ENCODE assay signal across 8 cellular contexts in genomic region chr5:132227485-132228240, GRCh38. TPM values are rescaled to one million over a fixed set of nuclear protein-coding genes. Genes with fewer than 3 reads are reported as not detected.
DNase-seq lines count a peak whose midpoint lies in the region; ATAC-seq, FAIRE-seq and TF ChIP-seq lines count a peak whose summit lies in the region.

TSS of gene P4HA2 (minus strand) at chr5:132227853. CDS start at chr5:132218626, 9,227 bp downstream.

- H3K27ac ChIP-seq in astrocyte (ENCODE audit: low read depth, low read length) (peak within 1 kb of the TSS; percentile 71), right atrium auricular region (peak within 1 kb of the TSS; percentile 91 to 98)

- TF ChIP-seq CTCF in astrocyte (IDR thresholded peaks at IDR 0.05; ENCODE audit: insufficient read depth, low read depth, low read length): no peak
- no peak for TF ChIP-seq CTCF in right atrium auricular region (IDR thresholded peaks at IDR 0.05)

- H3K27me3 ChIP-seq in astrocyte (ENCODE audit: insufficient read depth, low read length) (no peaks in the 10 kb centered on the region), right atrium auricular region (no peaks in the 10 kb centered on the region)

- peak within 1 kb of the TSS; percentile 86 for H3K27ac Mint-ChIP-seq in astrocyte (ENCODE audit: unreplicated experiment)

- H3K4me3 ChIP-seq in astrocyte (ENCODE audit: insufficient read depth, low read depth, low read length): peak within 1 kb of the TSS; percentile 74
- peak within 1 kb of the TSS; percentile 77 to 80 for H3K4me3 ChIP-seq in right atrium auricular region

- peaks cover 43% of the 10 kb centered on the region for H3K79me2 ChIP-seq in astrocyte (ENCODE audit: insufficient read depth, low read length)

- no peaks in the 10 kb centered on the region for H3K9me3 ChIP-seq in astrocyte (ENCODE audit: insufficient read depth, low read depth, low read length)
- no peaks in the 10 kb centered on the region for H3K9me3 ChIP-seq in right atrium auricular region

- peaks cover 31% of the 10 kb centered on the region for H3K4me1 Mint-ChIP-seq in astrocyte (ENCODE audit: low read depth, unreplicated experiment)

- FAIRE-seq in astrocyte (lab: Jason Lieb, UNC): no peak

- H3K36me3 ChIP-seq in astrocyte (ENCODE audit: insufficient read depth, low read length) (no peaks in the 10 kb centered on the region), right atrium auricular region (no peaks in the 10 kb centered on the region)

- peak; percentile 95 for ATAC-seq in GM21390 (IDR thresholded peaks at IDR 0.05; ENCODE audit: unreplicated experiment)

- peak within 1 kb of the TSS; percentile 99 for H3K4me2 ChIP-seq in astrocyte (ENCODE audit: low read length)

- H3K4me1 ChIP-seq in astrocyte (ENCODE audit: insufficient read depth, low read length) (peaks cover 32% of the 10 kb centered on the region), right atrium auricular region (peaks cover 0 to 54% of the 10 kb centered on the region in 2 donors)

- peaks cover 24% of the 10 kb centered on the region for H3K27me3 Mint-ChIP-seq in astrocyte (ENCODE audit: low read depth, unreplicated experiment)

- H3K9ac ChIP-seq in astrocyte (ENCODE audit: low read length): peak within 1 kb of the TSS; percentile 88

- H4K20me1 ChIP-seq in astrocyte (ENCODE audit: insufficient read depth, low read length): peaks cover 40% of the 10 kb centered on the region

- DNase-seq in DMS53 (lab: John Stamatoyannopoulos, UW) (peak; percentile 92), HT-29 (ENCODE audit: low spot score) (peak; percentile 85), SHP77 treated with DMSO at 0.1 percent for 48 hours (lab: John Stamatoyannopoulos, UW) (peak; percentile 42), astrocyte (ENCODE audit: low read depth) (peak; percentile 45), right atrium auricular region (ENCODE audit: low spot score) (peak; percentile 85), pons (ENCODE audit: low spot score) (peak; percentile 36), GF-D8 (lab: John Stamatoyannopoulos, UW) (no peak)

- H3K4me3 Mint-ChIP-seq in astrocyte (ENCODE audit: unreplicated experiment): peak within 1 kb of the TSS; percentile 88

- H3K9me3 Mint-ChIP-seq in astrocyte (ENCODE audit: unreplicated experiment): peaks cover 8% of the 10 kb centered on the region

- H2AFZ ChIP-seq in astrocyte (ENCODE audit: low read depth, low read length): peak within 1 kb of the TSS; percentile 74

- H3K36me3 Mint-ChIP-seq in astrocyte (ENCODE audit: low read depth, unreplicated experiment): peaks cover 4% of the 10 kb centered on the region

RNA-seq across cellular contexts. Expression of gene P4HA2, which starts in this region (rescaled TPM):
- total RNA-seq in HT-29 (2014; rRNA removed; shearing (Covaris generic)): 20.4 and 20.5 TPM in 2 replicates
- total RNA-seq in astrocyte: 214 and 302 TPM in 2 replicates
- 10 to 100 TPM; 60.5 to 65.4 TPM for total RNA-seq in right atrium auricular region
